In genomic region chr21:17799414-17800164, GRCh38 we compare ENCODE assay signal across 27 cellular contexts. TPM values are rescaled to one million over a fixed set of nuclear protein-coding genes. Genes with fewer than 3 reads are reported as not detected.
DNase-seq lines count a peak whose midpoint lies in the region; ATAC-seq and TF ChIP-seq lines count a peak whose summit lies in the region.
"Had no signal": no experiment of that assay in that cellular context is flagged by ENCODE, and none has a peak within 500 bp of the region (broad histone marks: within the 10 kb centered on the region; RNA-seq: fewer than 3 reads in every experiment).

No MANE protein-coding gene starts in this region.

- intact Hi-C loops in activated CD8-positive, alpha-beta T cell treated with anti-CD3 and anti-CD28 coated beads for 36 hours (cut with micrococcal nuclease): no loop called here
- intact Hi-C loops in CD8-positive, alpha-beta T cell (cut with DNase I, micrococcal nuclease): loop anchor here in 1 of 2 experiments (2.0 kb wide), 1 partner anchor 19 kb away; the partner anchor contains the start of gene C21orf91
- intact Hi-C loops in activated B cell treated with CpG ODN at 0.5 μM for 24 hours (cut with micrococcal nuclease) (loop anchor here (1.0 kb wide), 2 partner anchors 10 kb away; no protein-coding TSS in a partner anchor), body of pancreas (cut with DNase I) (no loop called here)

- POLR2A ChIA-PET in activated CD8-positive, alpha-beta T cell treated with anti-CD3 and anti-CD28 coated beads for 36 hours (lab: Charles Lee): interaction anchor here (1.0 kb wide), 1 partner anchor 12 kb away, joined by 3 read pairs; no protein-coding TSS in a partner anchor
- POLR2A ChIA-PET in activated CD8-positive, alpha-beta T cell treated with anti-CD3 and anti-CD28 coated beads, Interleukin-2, amount 10 ng/mL, durations not matched to agents 7 days and 5 days (lab: Charles Lee): interaction anchor here (1.2 to 1.4 kb wide), 2 partner anchors 13 to 19 kb away, joined by 4 to 6 read pairs; no protein-coding TSS in a partner anchor
- POLR2A ChIA-PET in CD8-positive, alpha-beta T cell (lab: Charles Lee): interaction anchor here (0.6 to 1.8 kb wide), 5 partner anchors 9 to 147 kb away, joined by 3 to 7 read pairs (median 4); no protein-coding TSS in a partner anchor
- POLR2A ChIA-PET in activated B cell treated with CpG ODN at 0.5 μM for 24 hours (lab: Charles Lee) (interaction anchor here (3.2 kb wide), 1 partner anchor 20 kb away, joined by 16 read pairs; the partner anchor contains the start of gene C21orf91), RWPE1 (lab: Yijun Ruan, JAX; ENCODE audit: low non-redundant PET) (no interaction called here)

- TF ChIP-seq CTCF in activated CD8-positive, alpha-beta T cell treated with anti-CD3 and anti-CD28 coated beads for 36 hours (IDR thresholded peaks at IDR 0.05): no peak
- no peak for TF ChIP-seq CTCF in CD8-positive, alpha-beta T cell (IDR thresholded peaks at IDR 0.05)
- TF ChIP-seq CTCF in activated B cell treated with CpG ODN at 0.5 μM for 24 hours (IDR thresholded peaks at IDR 0.05): no peak
- TF ChIP-seq CTCF in RWPE1 (conservative IDR thresholded peaks at IDR 0.05; ENCODE audit: low read depth): no peak
- no peak for TF ChIP-seq CTCF in body of pancreas (IDR thresholded peaks at IDR 0.05)

- no peaks in the 10 kb centered on the region for H3K27me3 Mint-ChIP-seq in activated CD8-positive, alpha-beta T cell treated with anti-CD3 and anti-CD28 coated beads for 36 hours
- H3K27me3 Mint-ChIP-seq in activated CD8-positive, alpha-beta T cell treated with anti-CD3 and anti-CD28 coated beads, Interleukin-2, amount 10 ng/mL, durations not matched to agents 7 days and 5 days (ENCODE audit: low read depth): no peaks in the 10 kb centered on the region
- no peaks in the 10 kb centered on the region for H3K27me3 Mint-ChIP-seq in CD8-positive, alpha-beta T cell (ENCODE audit: low read depth)
- H3K27me3 Mint-ChIP-seq in activated B cell treated with CpG ODN at 0.5 μM for 24 hours (no peaks in the 10 kb centered on the region), memory B cell (no peaks in the 10 kb centered on the region)
- H3K27me3 Mint-ChIP-seq: stimulated activated memory B cell treated with anti-CD40 and anti-IgM and Interleukin-4, amounts not matched to agents 10 μg/mL and 1 μg/mL and 100 μg/mL, for 72 hours had no signal

- no peak overlapping the region for H3K27ac ChIP-seq in CD8-positive, alpha-beta T cell (ENCODE audit: low read depth, low read length)
- H3K27ac ChIP-seq in RWPE1: no peak overlapping the region
- no peak overlapping the region for H3K27ac ChIP-seq in body of pancreas
- H3K27ac ChIP-seq: BLaER1, breast epithelium, coronary artery, gastroesophageal sphincter, ovary, right atrium auricular region had no signal

- 90 to 98% methylated on average over 6 of the region's 6 CpGs for WGBS in body of pancreas, 2 donors

- peaks cover 62% of the 10 kb centered on the region for H3K4me1 Mint-ChIP-seq in activated CD8-positive, alpha-beta T cell treated with anti-CD3 and anti-CD28 coated beads for 36 hours (ENCODE audit: low read depth)
- peaks cover 52% of the 10 kb centered on the region for H3K4me1 Mint-ChIP-seq in activated CD8-positive, alpha-beta T cell treated with anti-CD3 and anti-CD28 coated beads, Interleukin-2, amount 10 ng/mL, durations not matched to agents 7 days and 5 days (ENCODE audit: low read depth)
- H3K4me1 Mint-ChIP-seq in CD8-positive, alpha-beta T cell (ENCODE audit: low read depth): peaks cover 65% of the 10 kb centered on the region
- H3K4me1 Mint-ChIP-seq in activated B cell treated with CpG ODN at 0.5 μM for 24 hours (peaks cover 46% of the 10 kb centered on the region), memory B cell (peaks cover 25% of the 10 kb centered on the region)
- H3K4me1 Mint-ChIP-seq: nephron progenitor cell had no signal

- no peaks in the 10 kb centered on the region for H3K9me3 ChIP-seq in CD8-positive, alpha-beta T cell (ENCODE audit: low read length)
- no peaks in the 10 kb centered on the region for H3K9me3 ChIP-seq in body of pancreas
- H3K9me3 ChIP-seq: breast epithelium, gastroesophageal sphincter, ovary, right atrium auricular region had no signal

- no peaks in the 10 kb centered on the region for H3K27me3 ChIP-seq in CD8-positive, alpha-beta T cell (ENCODE audit: insufficient read depth, low read length)
- no peaks in the 10 kb centered on the region for H3K27me3 ChIP-seq in body of pancreas
- H3K27me3 ChIP-seq: BLaER1, breast epithelium, gastroesophageal sphincter, ovary, right atrium auricular region, spleen had no signal

- H3K36me3 Mint-ChIP-seq in activated CD8-positive, alpha-beta T cell treated with anti-CD3 and anti-CD28 coated beads for 36 hours (ENCODE audit: low read depth): peaks cover 62% of the 10 kb centered on the region
- peaks cover 63% of the 10 kb centered on the region for H3K36me3 Mint-ChIP-seq in activated CD8-positive, alpha-beta T cell treated with anti-CD3 and anti-CD28 coated beads, Interleukin-2, amount 10 ng/mL, durations not matched to agents 7 days and 5 days (ENCODE audit: low read depth)
- H3K36me3 Mint-ChIP-seq in CD8-positive, alpha-beta T cell: peaks cover 56% of the 10 kb centered on the region
- peaks cover 48% of the 10 kb centered on the region for H3K36me3 Mint-ChIP-seq in activated B cell treated with CpG ODN at 0.5 μM for 24 hours (ENCODE audit: low read depth)
- peaks cover 16% of the 10 kb centered on the region for H3K36me3 Mint-ChIP-seq in memory B cell

- no peak overlapping the region for H3K4me3 Mint-ChIP-seq in activated CD8-positive, alpha-beta T cell treated with anti-CD3 and anti-CD28 coated beads for 36 hours
- H3K4me3 Mint-ChIP-seq in activated CD8-positive, alpha-beta T cell treated with anti-CD3 and anti-CD28 coated beads, Interleukin-2, amount 10 ng/mL, durations not matched to agents 7 days and 5 days: no peak overlapping the region
- peak overlapping the region; percentile 1 for H3K4me3 Mint-ChIP-seq in CD8-positive, alpha-beta T cell
- H3K4me3 Mint-ChIP-seq in activated B cell treated with CpG ODN at 0.5 μM for 24 hours: no peak overlapping the region
- H3K4me3 Mint-ChIP-seq in memory B cell: no peak overlapping the region
- H3K4me3 Mint-ChIP-seq: nephron progenitor cell; stimulated activated memory B cell treated with anti-CD40 and anti-IgM and Interleukin-4, amounts not matched to agents 10 μg/mL and 1 μg/mL and 100 μg/mL, for 72 hours had no signal

- peak overlapping the region; percentile 73 for H3K27ac Mint-ChIP-seq in activated CD8-positive, alpha-beta T cell treated with anti-CD3 and anti-CD28 coated beads for 36 hours
- H3K27ac Mint-ChIP-seq in activated CD8-positive, alpha-beta T cell treated with anti-CD3 and anti-CD28 coated beads, Interleukin-2, amount 10 ng/mL, durations not matched to agents 7 days and 5 days: no peak overlapping the region
- peak overlapping the region; percentile 81 for H3K27ac Mint-ChIP-seq in CD8-positive, alpha-beta T cell
- H3K27ac Mint-ChIP-seq in activated B cell treated with CpG ODN at 0.5 μM for 24 hours (peak overlapping the region; percentile 3), memory B cell (peak overlapping the region; percentile 5)
- H3K27ac Mint-ChIP-seq: nephron progenitor cell; stimulated activated memory B cell treated with anti-CD40 and anti-IgM and Interleukin-4, amounts not matched to agents 10 μg/mL and 1 μg/mL and 100 μg/mL, for 72 hours had no signal

- H3K9me3 Mint-ChIP-seq in activated CD8-positive, alpha-beta T cell treated with anti-CD3 and anti-CD28 coated beads for 36 hours: peaks cover 2% of the 10 kb centered on the region
- no peaks in the 10 kb centered on the region for H3K9me3 Mint-ChIP-seq in activated CD8-positive, alpha-beta T cell treated with anti-CD3 and anti-CD28 coated beads, Interleukin-2, amount 10 ng/mL, durations not matched to agents 7 days and 5 days (ENCODE audit: insufficient read depth)
- no peaks in the 10 kb centered on the region for H3K9me3 Mint-ChIP-seq in CD8-positive, alpha-beta T cell
- H3K9me3 Mint-ChIP-seq in activated B cell treated with CpG ODN at 0.5 μM for 24 hours: no peaks in the 10 kb centered on the region
- H3K9me3 Mint-ChIP-seq in memory B cell: no peaks in the 10 kb centered on the region
- H3K9me3 Mint-ChIP-seq: nephron progenitor cell; stimulated activated memory B cell treated with anti-CD40 and anti-IgM and Interleukin-4, amounts not matched to agents 10 μg/mL and 1 μg/mL and 100 μg/mL, for 72 hours had no signal

- H3K36me3 ChIP-seq in CD8-positive, alpha-beta T cell (ENCODE audit: insufficient read depth, low read length): no peaks in the 10 kb centered on the region
- no peaks in the 10 kb centered on the region for H3K36me3 ChIP-seq in body of pancreas (replicated peaks in 1 of 2; ENCODE audit: insufficient read depth in 1 of 2, low read depth in 2 of 2)
- H3K36me3 ChIP-seq: breast epithelium, gastroesophageal sphincter, ovary, right atrium auricular region had no signal

- no peak overlapping the region for H3K4me3 ChIP-seq in CD8-positive, alpha-beta T cell (ENCODE audit: low read depth, low read length)
- H3K4me3 ChIP-seq in body of pancreas: no peak overlapping the region
- H3K4me3 ChIP-seq: BLaER1, breast epithelium, coronary artery, gastroesophageal sphincter, ovary, right atrium auricular region, spleen had no signal

- CTCF ChIA-PET in activated CD8-positive, alpha-beta T cell treated with anti-CD3 and anti-CD28 coated beads for 36 hours (lab: Charles Lee): interaction anchor here (0.8 to 1.9 kb wide), 5 partner anchors 13 to 120 kb away, joined by 3 to 5 read pairs (median 3); no protein-coding TSS in a partner anchor
- CTCF ChIA-PET in activated CD8-positive, alpha-beta T cell treated with anti-CD3 and anti-CD28 coated beads, Interleukin-2, amount 10 ng/mL, durations not matched to agents 7 days and 5 days (lab: Charles Lee): interaction anchor here (1.1 to 1.5 kb wide), 2 partner anchors 17 to 111 kb away, joined by 3 to 4 read pairs; no protein-coding TSS in a partner anchor
- CTCF ChIA-PET in CD8-positive, alpha-beta T cell (lab: Charles Lee): interaction anchor here (0.8 to 1.5 kb wide), 4 partner anchors 20 to 121 kb away, joined by 3 to 5 read pairs (median 4); partner anchors contain the start of gene C21orf91
- CTCF ChIA-PET in activated B cell treated with CpG ODN at 0.5 μM for 24 hours (lab: Charles Lee): interaction anchor here (0.9 kb wide), 1 partner anchor 125 kb away, joined by 6 read pairs; no protein-coding TSS in a partner anchor
- CTCF ChIA-PET in RWPE1 (lab: Yijun Ruan, JAX): no interaction called here

- TF ChIP-seq POLR2A in body of pancreas (IDR thresholded peaks at IDR 0.05): no peak

- no peak for DNase-seq in activated CD8-positive, alpha-beta T cell treated with anti-CD3 and anti-CD28 coated beads for 36 hours
- DNase-seq in activated CD8-positive, alpha-beta T cell treated with anti-CD3 and anti-CD28 coated beads, Interleukin-2, amount 10 ng/mL, durations not matched to agents 7 days and 5 days: no peak
- no peak for DNase-seq in CD8-positive, alpha-beta T cell
- DNase-seq in activated B cell treated with CpG ODN at 0.5 μM for 24 hours (no peak), memory B cell (ENCODE audit: low spot score in 2 of 2) (no peak), RWPE1 (ENCODE audit: low spot score) (no peak), body of pancreas (no peak), NCI-H510A (lab: John Stamatoyannopoulos, UW) (no peak)
- DNase-seq: ACHN; activated CD8-positive, alpha-beta memory T cell treated with anti-CD3 and anti-CD28 coated beads for 24 hours; EL; Karpas-422; midbrain; NCI-H1048; NCI-H187; NCI-H2171 treated with DMSO at 0.1 percent for 48 hours; NCI-H526; nephron progenitor cell; ovary; spleen; stimulated activated CD4-positive, alpha-beta T cell treated with anti-CD3 and anti-CD28 coated beads, Interleukin-2, amount 100 ng/mL, for 48 hours had no signal

- H3K4me1 ChIP-seq in CD8-positive, alpha-beta T cell (ENCODE audit: insufficient read depth, low read length): peaks cover 38% of the 10 kb centered on the region
- H3K4me1 ChIP-seq in body of pancreas: no peaks in the 10 kb centered on the region
- H3K4me1 ChIP-seq: breast epithelium had no signal

- no peak for ATAC-seq in activated CD8-positive, alpha-beta T cell treated with anti-CD3 and anti-CD28 coated beads for 36 hours
- no peak for ATAC-seq in activated CD8-positive, alpha-beta T cell treated with anti-CD3 and anti-CD28 coated beads, Interleukin-2, amount 10 ng/mL, durations not matched to agents 7 days and 5 days
- peak; percentile 61 for ATAC-seq in CD8-positive, alpha-beta T cell
- ATAC-seq in activated B cell treated with CpG ODN at 0.5 μM for 24 hours (ENCODE audit: low read depth) (no peak), memory B cell (ENCODE audit: low read depth) (no peak), body of pancreas (no peak)
- ATAC-seq: gastroesophageal sphincter; stimulated activated memory B cell treated with anti-CD40 and anti-IgM and Interleukin-4, amounts not matched to agents 10 μg/mL and 1 μg/mL and 100 μg/mL, for 72 hours had no signal

RNA-seq across cellular contexts. Expression of gene C21orf91, which starts 19.6 kb away (rescaled TPM):
- total RNA-seq in activated CD8-positive, alpha-beta T cell treated with anti-CD3 and anti-CD28 coated beads for 36 hours: 10 to 100 TPM; 32.5 to 32.6 TPM
- total RNA-seq in activated CD8-positive, alpha-beta T cell treated with anti-CD3 and anti-CD28 coated beads, Interleukin-2, amount 10 ng/mL, durations not matched to agents 7 days and 5 days: 10 to 100 TPM; 51.8 to 57.9 TPM
- total RNA-seq in CD8-positive, alpha-beta T cell: 10 to 100 TPM; 37.0 to 43.6 TPM
- total RNA-seq in activated B cell treated with CpG ODN at 0.5 μM for 24 hours (34.2 and 35.9 TPM in 2 replicates), body of pancreas (1 to 10 TPM; 2.0 to 7.0 TPM)
